Comparison of ENCODE assay signal across 1 cellular context in the genomic region with DNA sequence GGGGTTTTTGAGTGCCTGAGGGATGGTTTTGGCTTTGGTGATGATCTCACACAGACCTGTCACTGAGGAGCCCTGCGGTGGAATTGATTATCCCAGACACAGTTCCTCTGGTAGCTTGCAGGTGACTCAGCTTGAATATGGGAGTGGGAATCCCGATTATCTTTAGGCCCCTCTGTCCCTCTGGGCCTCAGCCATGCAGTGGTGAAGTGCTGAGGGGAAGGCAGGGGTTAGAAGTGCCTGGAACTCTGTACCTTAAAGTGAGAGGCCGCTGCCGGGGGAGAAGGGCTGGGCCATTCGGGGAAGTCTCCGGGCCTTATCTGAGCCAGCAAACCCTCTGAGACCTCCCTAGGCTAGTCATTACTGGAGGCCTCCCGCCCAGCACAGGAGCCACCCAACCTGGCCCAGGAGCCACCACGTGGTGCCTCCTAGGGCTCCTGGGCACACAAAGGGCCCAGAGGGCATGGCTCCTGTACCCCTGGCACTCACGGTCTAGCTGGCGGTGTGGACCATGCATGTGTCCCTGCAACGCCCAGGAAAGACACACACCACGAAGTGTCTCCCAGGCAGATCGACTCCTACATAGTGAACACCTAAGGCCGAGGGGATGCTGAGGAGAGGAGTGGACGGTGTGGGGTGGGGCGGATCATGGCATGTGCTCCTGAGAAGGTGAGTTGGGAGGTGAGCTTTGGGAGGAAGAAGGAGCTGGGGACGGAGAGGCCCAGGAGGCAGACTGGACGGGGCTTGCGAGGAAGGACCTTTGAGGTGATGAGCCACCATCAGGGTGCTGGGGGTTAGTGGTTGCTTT.
A peak's percentile ranks its signal among the peaks of the same experiment; 100 is the strongest.
TF ChIP-seq lines count a peak whose summit lies in the region.

No MANE protein-coding gene starts in this region.

TF ChIP-seq in HEK293, 187 proteins besides CTCF, POLR2A, EP300 and RAD21 (continued from another document):
- TF ChIP-seq KLF16 (tag by site-specific recombination; IDR thresholded peaks at IDR 0.05) (no peak), OSR2 (tag by site-specific recombination; IDR thresholded peaks at IDR 0.05) (peak; percentile 59; the same call in 1 of the 2 replicates), ZBTB1 (tag by site-specific recombination; IDR thresholded peaks at IDR 0.05) (no peak), ZBTB20 (tag by site-specific recombination; IDR thresholded peaks at IDR 0.05) (0 out of 2 replicates have a peak, but pooled peaks have one; percentile 18), ZNF600 (tag by site-specific recombination; IDR thresholded peaks at IDR 0.05) (peak; percentile 66), ZNF561 (tag by site-specific recombination; IDR thresholded peaks at IDR 0.05; ENCODE audit: borderline replicate concordance) (no peak), ZNF169 (tag by site-specific recombination; IDR thresholded peaks at IDR 0.05) (no peak), ZNF596 (tag by site-specific recombination; IDR thresholded peaks at IDR 0.05) (no peak), GLIS1 (tag by site-specific recombination; IDR thresholded peaks at IDR 0.05) (peak; percentile 60), KLF8 (tag by site-specific recombination; IDR thresholded peaks at IDR 0.05) (no peak), KLF10 (tag by site-specific recombination; IDR thresholded peaks at IDR 0.05) (no peak)
- TF ChIP-seq, protein P1, sequence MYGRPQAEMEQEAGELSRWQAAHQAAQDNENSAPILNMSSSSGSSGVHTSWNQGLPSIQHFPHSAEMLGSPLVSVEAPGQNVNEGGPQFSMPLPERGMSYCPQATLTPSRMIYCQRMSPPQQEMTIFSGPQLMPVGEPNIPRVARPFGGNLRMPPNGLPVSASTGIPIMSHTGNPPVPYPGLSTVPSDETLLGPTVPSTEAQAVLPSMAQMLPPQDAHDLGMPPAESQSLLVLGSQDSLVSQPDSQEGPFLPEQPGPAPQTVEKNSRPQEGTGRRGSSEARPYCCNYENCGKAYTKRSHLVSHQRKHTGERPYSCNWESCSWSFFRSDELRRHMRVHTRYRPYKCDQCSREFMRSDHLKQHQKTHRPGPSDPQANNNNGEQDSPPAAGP (tag by site-specific recombination; IDR thresholded peaks at IDR 0.05): no peak; the same call in 1 of the 2 replicates
- TF ChIP-seq, protein P2, sequence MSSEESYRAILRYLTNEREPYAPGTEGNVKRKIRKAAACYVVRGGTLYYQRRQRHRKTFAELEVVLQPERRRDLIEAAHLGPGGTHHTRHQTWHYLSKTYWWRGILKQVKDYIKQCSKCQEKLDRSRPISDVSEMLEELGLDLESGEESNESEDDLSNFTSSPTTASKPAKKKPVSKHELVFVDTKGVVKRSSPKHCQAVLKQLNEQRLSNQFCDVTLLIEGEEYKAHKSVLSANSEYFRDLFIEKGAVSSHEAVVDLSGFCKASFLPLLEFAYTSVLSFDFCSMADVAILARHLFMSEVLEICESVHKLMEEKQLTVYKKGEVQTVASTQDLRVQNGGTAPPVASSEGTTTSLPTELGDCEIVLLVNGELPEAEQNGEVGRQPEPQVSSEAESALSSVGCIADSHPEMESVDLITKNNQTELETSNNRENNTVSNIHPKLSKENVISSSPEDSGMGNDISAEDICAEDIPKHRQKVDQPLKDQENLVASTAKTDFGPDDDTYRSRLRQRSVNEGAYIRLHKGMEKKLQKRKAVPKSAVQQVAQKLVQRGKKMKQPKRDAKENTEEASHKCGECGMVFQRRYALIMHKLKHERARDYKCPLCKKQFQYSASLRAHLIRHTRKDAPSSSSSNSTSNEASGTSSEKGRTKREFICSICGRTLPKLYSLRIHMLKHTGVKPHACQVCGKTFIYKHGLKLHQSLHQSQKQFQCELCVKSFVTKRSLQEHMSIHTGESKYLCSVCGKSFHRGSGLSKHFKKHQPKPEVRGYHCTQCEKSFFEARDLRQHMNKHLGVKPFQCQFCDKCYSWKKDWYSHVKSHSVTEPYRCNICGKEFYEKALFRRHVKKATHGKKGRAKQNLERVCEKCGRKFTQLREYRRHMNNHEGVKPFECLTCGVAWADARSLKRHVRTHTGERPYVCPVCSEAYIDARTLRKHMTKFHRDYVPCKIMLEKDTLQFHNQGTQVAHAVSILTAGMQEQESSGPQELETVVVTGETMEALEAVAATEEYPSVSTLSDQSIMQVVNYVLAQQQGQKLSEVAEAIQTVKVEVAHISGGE (tag by site-specific recombination; conservative IDR thresholded peaks at IDR 0.05; ENCODE audit: low read depth): no peak
- TF ChIP-seq, protein P3, sequence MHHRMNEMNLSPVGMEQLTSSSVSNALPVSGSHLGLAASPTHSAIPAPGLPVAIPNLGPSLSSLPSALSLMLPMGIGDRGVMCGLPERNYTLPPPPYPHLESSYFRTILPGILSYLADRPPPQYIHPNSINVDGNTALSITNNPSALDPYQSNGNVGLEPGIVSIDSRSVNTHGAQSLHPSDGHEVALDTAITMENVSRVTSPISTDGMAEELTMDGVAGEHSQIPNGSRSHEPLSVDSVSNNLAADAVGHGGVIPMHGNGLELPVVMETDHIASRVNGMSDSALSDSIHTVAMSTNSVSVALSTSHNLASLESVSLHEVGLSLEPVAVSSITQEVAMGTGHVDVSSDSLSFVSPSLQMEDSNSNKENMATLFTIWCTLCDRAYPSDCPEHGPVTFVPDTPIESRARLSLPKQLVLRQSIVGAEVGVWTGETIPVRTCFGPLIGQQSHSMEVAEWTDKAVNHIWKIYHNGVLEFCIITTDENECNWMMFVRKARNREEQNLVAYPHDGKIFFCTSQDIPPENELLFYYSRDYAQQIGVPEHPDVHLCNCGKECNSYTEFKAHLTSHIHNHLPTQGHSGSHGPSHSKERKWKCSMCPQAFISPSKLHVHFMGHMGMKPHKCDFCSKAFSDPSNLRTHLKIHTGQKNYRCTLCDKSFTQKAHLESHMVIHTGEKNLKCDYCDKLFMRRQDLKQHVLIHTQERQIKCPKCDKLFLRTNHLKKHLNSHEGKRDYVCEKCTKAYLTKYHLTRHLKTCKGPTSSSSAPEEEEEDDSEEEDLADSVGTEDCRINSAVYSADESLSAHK (tag by site-specific recombination; IDR thresholded peaks at IDR 0.05): no peak
